In the genomic region with DNA sequence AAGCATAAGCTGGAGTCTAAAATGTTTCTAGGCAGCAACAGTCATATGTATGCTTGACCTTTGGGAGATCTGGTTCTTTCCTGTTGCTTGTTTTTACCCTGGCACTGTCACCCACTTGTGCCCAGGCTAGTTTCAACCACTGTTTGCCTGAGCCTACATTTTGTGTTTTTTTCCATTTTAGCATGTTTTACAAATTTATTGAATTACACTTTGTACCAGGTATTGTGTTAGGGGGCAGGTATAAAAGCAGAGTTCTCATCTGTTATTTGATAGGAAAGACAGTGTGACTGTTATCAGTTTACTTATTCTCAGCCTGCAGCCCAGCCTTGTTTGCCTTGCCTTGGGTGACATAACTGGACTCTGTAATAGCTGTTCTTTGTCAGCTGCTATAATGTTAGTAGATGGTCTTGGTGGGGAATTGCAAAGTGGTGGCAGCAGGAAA, we compare ENCODE assay signal across 10 cellular contexts.
DNase-seq lines count a peak whose midpoint lies in the region; ATAC-seq, FAIRE-seq and TF ChIP-seq lines count a peak whose summit lies in the region.
"Had no signal": no experiment of that assay in that cellular context is flagged by ENCODE, and none has a peak within 500 bp of the region (broad histone marks: within the 10 kb centered on the region; RNA-seq: fewer than 3 reads in every experiment).

No MANE protein-coding gene starts in this region.

- peaks cover 15% of the 10 kb centered on the region for H3K4me1 Mint-ChIP-seq in activated CD4-positive, alpha-beta T cell treated with anti-CD3 and anti-CD28 coated beads, Interleukin-2, amount 10 ng/mL, durations not matched to agents 24 days and 14 days
- peaks cover 24 to 39% of the 10 kb centered on the region in 2 donors for H3K4me1 Mint-ChIP-seq in stimulated activated naive B cell treated with anti-CD40 and anti-IgM and Interleukin-4, amounts not matched to agents 10 μg/mL and 1 μg/mL and 100 μg/mL, for 72 hours

- H3K9me3 ChIP-seq in small intestine (ENCODE audit: control insufficient read depth, low read depth) (no peaks in the 10 kb centered on the region), psoas muscle (no peaks in the 10 kb centered on the region)
- H3K9me3 ChIP-seq: esophagus muscularis mucosa had no signal

- FAIRE-seq in small intestine (lab: Jason Lieb, UNC) (no peak), frontal cortex (lab: Jason Lieb, UNC) (no peak)

- DNase-seq in activated CD4-positive, alpha-beta T cell treated with anti-CD3 and anti-CD28 coated beads, Interleukin-2, amount 10 ng/mL, durations not matched to agents 24 days and 14 days, result no peak
- no peak for DNase-seq in activated CD4-positive, alpha-beta T cell treated with anti-CD3 and anti-CD28 coated beads for 4 hours
- DNase-seq in NCI-H748 treated with DMSO at 0.1 percent for 48 hours (lab: John Stamatoyannopoulos, UW) (peak; percentile 47), small intestine (no peak), psoas muscle (no peak), frontal cortex (ENCODE audit: low spot score in 2 of 2) (no peak)
- no peak for DNase-seq in stimulated activated naive B cell treated with anti-CD40 and anti-IgM and Interleukin-4, amounts not matched to agents 10 μg/mL and 1 μg/mL and 100 μg/mL, for 72 hours

- ATAC-seq in HG02870 (IDR thresholded peaks at IDR 0.05; ENCODE audit: unreplicated experiment), result peak; percentile 28
- ATAC-seq in stimulated activated naive B cell treated with anti-CD40 and anti-IgM and Interleukin-4, amounts not matched to agents 10 μg/mL and 1 μg/mL and 100 μg/mL, for 72 hours (replicated peaks), result peak; percentile 94 to 95
- no peak for ATAC-seq in psoas muscle
- ATAC-seq: HCT116 had no signal

- intact Hi-C loops in activated CD4-positive, alpha-beta T cell treated with anti-CD3 and anti-CD28 coated beads, Interleukin-2, amount 10 ng/mL, durations not matched to agents 24 days and 14 days (cut with micrococcal nuclease), result loop anchor here (10.0 kb wide), 1 partner anchor 164 kb away; no protein-coding TSS in a partner anchor
- intact Hi-C loops in psoas muscle (cut with DNase I), result no loop called here

- no peak for TF ChIP-seq CTCF in psoas muscle (IDR thresholded peaks at IDR 0.05)

- no peaks in the 10 kb centered on the region for H3K27me3 Mint-ChIP-seq in activated CD4-positive, alpha-beta T cell treated with anti-CD3 and anti-CD28 coated beads, Interleukin-2, amount 10 ng/mL, durations not matched to agents 24 days and 14 days
- no peaks in the 10 kb centered on the region for H3K27me3 Mint-ChIP-seq in stimulated activated naive B cell treated with anti-CD40 and anti-IgM and Interleukin-4, amounts not matched to agents 10 μg/mL and 1 μg/mL and 100 μg/mL, for 72 hours

- H3K4me1 ChIP-seq in small intestine (ENCODE audit: control insufficient read depth in 2 of 2, insufficient read depth in 1 of 2, low read depth in 1 of 2, low read length in 1 of 2) (peaks cover 0 to 6% of the 10 kb centered on the region in 2 donors), psoas muscle (peaks cover 8% of the 10 kb centered on the region)

- no peaks in the 10 kb centered on the region for H3K9me3 Mint-ChIP-seq in activated CD4-positive, alpha-beta T cell treated with anti-CD3 and anti-CD28 coated beads, Interleukin-2, amount 10 ng/mL, durations not matched to agents 24 days and 14 days
- H3K9me3 Mint-ChIP-seq in stimulated activated naive B cell treated with anti-CD40 and anti-IgM and Interleukin-4, amounts not matched to agents 10 μg/mL and 1 μg/mL and 100 μg/mL, for 72 hours, result no peaks in the 10 kb centered on the region

- peaks cover 7% of the 10 kb centered on the region for H3K36me3 Mint-ChIP-seq in activated CD4-positive, alpha-beta T cell treated with anti-CD3 and anti-CD28 coated beads, Interleukin-2, amount 10 ng/mL, durations not matched to agents 24 days and 14 days (ENCODE audit: low read depth)
- H3K36me3 Mint-ChIP-seq in stimulated activated naive B cell treated with anti-CD40 and anti-IgM and Interleukin-4, amounts not matched to agents 10 μg/mL and 1 μg/mL and 100 μg/mL, for 72 hours, result peaks cover 16 to 23% of the 10 kb centered on the region in 2 donors

- H3K27ac ChIP-seq in small intestine (ENCODE audit: low read depth in 1 of 2, low read length in 1 of 2), result no peak overlapping the region
- H3K27ac ChIP-seq in psoas muscle, result no peak overlapping the region
- H3K27ac ChIP-seq: esophagus muscularis mucosa had no signal

- H3K36me3 ChIP-seq in small intestine (ENCODE audit: control insufficient read depth in 2 of 2, insufficient read depth in 2 of 2, low read length in 2 of 2) (no peaks in the 10 kb centered on the region), psoas muscle (ENCODE audit: insufficient read depth in 1 of 2, low read depth in 1 of 2) (no peaks in the 10 kb centered on the region)
- H3K36me3 ChIP-seq: esophagus muscularis mucosa had no signal

- peak overlapping the region; percentile 46 for H3K4me3 Mint-ChIP-seq in activated CD4-positive, alpha-beta T cell treated with anti-CD3 and anti-CD28 coated beads, Interleukin-2, amount 10 ng/mL, durations not matched to agents 24 days and 14 days
- H3K4me3 Mint-ChIP-seq in stimulated activated naive B cell treated with anti-CD40 and anti-IgM and Interleukin-4, amounts not matched to agents 10 μg/mL and 1 μg/mL and 100 μg/mL, for 72 hours, result peak overlapping the region; percentile 41 to 56

- H3K4me3 ChIP-seq in small intestine (ENCODE audit: low read depth in 1 of 2, low read length in 2 of 2) (no peak overlapping the region), psoas muscle (no peak overlapping the region)
- H3K4me3 ChIP-seq: esophagus muscularis mucosa had no signal

- peak overlapping the region; percentile 66 for H3K27ac Mint-ChIP-seq in activated CD4-positive, alpha-beta T cell treated with anti-CD3 and anti-CD28 coated beads, Interleukin-2, amount 10 ng/mL, durations not matched to agents 24 days and 14 days
- H3K27ac Mint-ChIP-seq in stimulated activated naive B cell treated with anti-CD40 and anti-IgM and Interleukin-4, amounts not matched to agents 10 μg/mL and 1 μg/mL and 100 μg/mL, for 72 hours, result peak overlapping the region; percentile 69

- H3K27me3 ChIP-seq in small intestine (ENCODE audit: control insufficient read depth in 2 of 2, insufficient read depth in 2 of 2, low read length in 2 of 2) (no peaks in the 10 kb centered on the region), psoas muscle (ENCODE audit: insufficient read depth in 3 of 3, low read length in 2 of 3) (no peaks in the 10 kb centered on the region)
- H3K27me3 ChIP-seq: esophagus muscularis mucosa had no signal

Comparison
In these comparisons a context has a peak if more than half of its experiments do, and no peak if none do; other contexts are left out.
1. ATAC-seq: peak in HG02870 (single experiment) and stimulated activated naive B cell treated with anti-CD40 and anti-IgM and Interleukin-4, amounts not matched to agents 10 μg/mL and 1 μg/mL and 100 μg/mL, for 72 hours (2 of 2); none in psoas muscle (0 of 4).